8 cellular contexts compared by ENCODE assay signal in genomic region chr13:32587774-32588165, GRCh38. TPM values are rescaled to one million over a fixed set of nuclear protein-coding genes. Genes with fewer than 3 reads are reported as not detected.
A peak's percentile ranks its signal among the peaks of the same experiment; 100 is the strongest.
DNase-seq lines count a peak whose midpoint lies in the region; ATAC-seq lines count a peak whose summit lies in the region.

No MANE protein-coding gene starts in this region.

- H3K4ac ChIP-seq in mesendoderm (ENCODE audit: low read depth, low read length) = no peak overlapping the region

- peak overlapping the region; percentile 92 for H3K56ac ChIP-seq in mesendoderm (ENCODE audit: low read length)

- no peaks in the 10 kb centered on the region for H3K9me3 Mint-ChIP-seq in central memory CD8-positive, alpha-beta T cell

- peak overlapping the region; percentile 92 for H3K9ac ChIP-seq in mesendoderm (ENCODE audit: low read length)

- H3K4me1 Mint-ChIP-seq in central memory CD8-positive, alpha-beta T cell = peaks cover 36% of the 10 kb centered on the region

- DNase-seq in DMS53 (lab: John Stamatoyannopoulos, UW) (peak; percentile 27), DMS53 treated with DMSO at 0.1 percent for 48 hours (lab: John Stamatoyannopoulos, UW; ENCODE audit: unreplicated experiment) (no peak), NCI-H748 (lab: John Stamatoyannopoulos, UW; ENCODE audit: unreplicated experiment) (peak; percentile 63), mesendoderm (no peak)
- DNase-seq in central memory CD8-positive, alpha-beta T cell (ENCODE audit: low spot score in 2 of 2) = no peak
- DNase-seq in stimulated activated CD4-positive, alpha-beta T cell treated with anti-CD3 and anti-CD28 coated beads, Interleukin-2, amount 100 ng/mL, for 48 hours = no peak
- no peak for DNase-seq in stimulated activated naive CD4-positive, alpha-beta T cell treated with Interleukin-2 at 50 U/mL for 16 hours (lab: John Stamatoyannopoulos, UW)

- H4K8ac ChIP-seq in mesendoderm (ENCODE audit: low read depth, low read length) = no peak overlapping the region

- H2BK15ac ChIP-seq in mesendoderm (replicated peaks; ENCODE audit: low read depth) = no peak overlapping the region

- H2BK5ac ChIP-seq in mesendoderm (ENCODE audit: low read length) = no peak overlapping the region

- peaks cover 13% of the 10 kb centered on the region for H3K36me3 Mint-ChIP-seq in central memory CD8-positive, alpha-beta T cell (ENCODE audit: insufficient read depth)

- H3K4me3 Mint-ChIP-seq in central memory CD8-positive, alpha-beta T cell = peak overlapping the region; percentile 94

- ATAC-seq in central memory CD8-positive, alpha-beta T cell (replicated peaks; ENCODE audit: extremely low read depth, poor library complexity, severe bottlenecking) = no peak
- no peak for ATAC-seq in GM19452 (IDR thresholded peaks at IDR 0.05; ENCODE audit: unreplicated experiment)

- peaks cover 41% of the 10 kb centered on the region for H3K79me2 ChIP-seq in mesendoderm (ENCODE audit: control insufficient read depth, insufficient read depth, low read length)

- H3K27me3 ChIP-seq in mesendoderm (ENCODE audit: insufficient read depth, low read length, poor library complexity) = no peaks in the 10 kb centered on the region

- peak overlapping the region; percentile 100 for H3K18ac ChIP-seq in mesendoderm (ENCODE audit: low read length)

- H3K36me3 ChIP-seq in mesendoderm (ENCODE audit: control insufficient read depth, insufficient read depth, low read length) = no peaks in the 10 kb centered on the region

- no peak overlapping the region for H2AK5ac ChIP-seq in mesendoderm (ENCODE audit: low read length)

- WGBS in mesendoderm (ENCODE audit: extremely low coverage, insufficient coverage, low lambda C conversion rate) = no CpG with 5 or more reads among the region's 8 CpGs

- no peak overlapping the region for H3K23ac ChIP-seq in mesendoderm (ENCODE audit: low read length)

- no peak overlapping the region for H2BK120ac ChIP-seq in mesendoderm (ENCODE audit: low read depth, low read length)

- H3K4me1 ChIP-seq in mesendoderm (ENCODE audit: control insufficient read depth, low read depth, low read length) = peaks cover 2% of the 10 kb centered on the region

- peak overlapping the region; percentile 99 for H3K27ac ChIP-seq in mesendoderm (ENCODE audit: low read depth, low read length)

- peak overlapping the region; percentile 91 for H3K27ac Mint-ChIP-seq in central memory CD8-positive, alpha-beta T cell (ENCODE audit: low read depth)

- peaks cover 4% of the 10 kb centered on the region for H3K79me1 ChIP-seq in mesendoderm (ENCODE audit: low read length)

- peak overlapping the region; percentile 73 for H3K4me2 ChIP-seq in mesendoderm (ENCODE audit: low read length)

- no peaks in the 10 kb centered on the region for H3K27me3 Mint-ChIP-seq in central memory CD8-positive, alpha-beta T cell

- peak overlapping the region; percentile 92 for H3K4me3 ChIP-seq in mesendoderm (ENCODE audit: low read length)

- no peak overlapping the region for H4K5ac ChIP-seq in mesendoderm (ENCODE audit: low read length)

RNA-seq across cellular contexts. Expression of gene PDS5B, which starts 1.5 kb away (rescaled TPM):
- 49.7 TPM for polyA plus RNA-seq in mesendoderm (2013, experiment 1 of 2)
- 50.0 TPM for polyA plus RNA-seq in mesendoderm (2013, experiment 2 of 2)

RNA-seq across cellular contexts. Expression of gene N4BP2L2, which starts 49.2 kb away (rescaled TPM):
- 38.4 TPM for polyA plus RNA-seq in mesendoderm (2013, experiment 1 of 2)
- 38.6 TPM for polyA plus RNA-seq in mesendoderm (2013, experiment 2 of 2)

Comparison
In these comparisons a context has a peak if more than half of its experiments do, and no peak if none do; other contexts are left out.
1. DNase-seq: peak in DMS53 (single experiment) and NCI-H748 (single experiment); none in DMS53 treated with DMSO at 0.1 percent for 48 hours (single experiment), central memory CD8-positive, alpha-beta T cell (0 of 2), mesendoderm (single experiment), stimulated activated CD4-positive, alpha-beta T cell treated with anti-CD3 and anti-CD28 coated beads, Interleukin-2, amount 100 ng/mL, for 48 hours (0 of 2) and stimulated activated naive CD4-positive, alpha-beta T cell treated with Interleukin-2 at 50 U/mL for 16 hours (single experiment).